In the genomic region with DNA sequence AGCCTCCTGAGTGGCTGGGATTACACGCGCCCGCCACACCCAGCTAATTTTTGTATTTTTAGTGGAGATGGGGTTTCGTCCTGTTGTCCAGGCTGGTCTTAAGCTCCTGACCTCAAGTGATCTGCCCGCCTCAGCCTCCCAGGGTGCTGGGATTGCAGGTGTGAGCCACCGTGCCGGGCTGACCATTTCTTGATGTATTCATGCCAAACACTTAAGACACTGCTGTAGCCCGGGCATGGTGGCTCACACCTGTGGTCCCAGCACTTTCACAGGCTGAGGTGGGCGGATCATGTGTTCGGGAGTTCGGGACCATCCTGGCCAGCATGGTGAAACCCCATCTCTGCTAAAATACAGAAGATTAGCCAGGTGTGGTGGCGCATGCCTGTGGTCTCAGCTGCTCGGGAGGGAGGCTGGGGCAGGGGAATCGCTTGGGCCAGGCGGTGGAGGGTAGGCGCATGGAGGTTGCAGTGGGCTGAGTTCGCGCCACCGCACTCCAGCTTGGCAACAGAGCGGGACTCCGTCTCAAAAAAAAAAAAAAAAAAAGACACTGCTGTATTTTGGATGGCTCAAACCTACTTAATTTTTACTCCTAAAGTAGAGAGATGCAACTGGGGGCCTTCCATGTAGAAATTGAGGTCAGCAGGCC, we compare ENCODE assay signal across 39 cellular contexts.
"Had no signal": no experiment of that assay in that cellular context is flagged by ENCODE, and none has a peak within 500 bp of the region (broad histone marks: within the 10 kb centered on the region; RNA-seq: fewer than 3 reads in every experiment).

No MANE protein-coding gene starts in this region.

- DNase-seq: activated effector memory CD4-positive, alpha-beta T cell treated with anti-CD3 and anti-CD28 coated beads, Interleukin-2, amount 50 U/mL, for 16 hours; activated effector memory CD4-positive, alpha-beta T cell treated with Interleukin-2 at 50 U/mL for 16 hours; activated gamma-delta T cell; activated gamma-delta T cell treated with Interleukin-2 at 50 U/mL for 16 hours; activated naive CD4-positive, alpha-beta T cell; activated naive CD4-positive, alpha-beta T cell treated with anti-CD3 and anti-CD28 coated beads for 36 hours; activated naive CD4-positive, alpha-beta T cell treated with anti-CD3 and anti-CD28 coated beads, Interleukin-2, amount 10 ng/mL, durations not matched to agents 7 days and 5 days; activated naive CD4-positive, alpha-beta T cell treated with anti-CD3 and anti-CD28 coated beads, Interleukin-2, amount 50 U/mL, for 16 hours; activated naive CD4-positive, alpha-beta T cell treated with Interleukin-2 at 50 U/mL for 16 hours; activated naive CD8-positive, alpha-beta T cell treated with anti-CD3 and anti-CD28 coated beads for 36 hours; activated naive CD8-positive, alpha-beta T cell treated with anti-CD3 and anti-CD28 coated beads, Interleukin-2, amount 10 ng/mL, durations not matched to agents 7 days and 5 days; activated naive CD8-positive, alpha-beta T cell treated with anti-CD3 and anti-CD28 coated beads, Interleukin-2, amount 50 U/mL, for 24 hours; activated T-cell treated with anti-CD3 and anti-CD28 coated beads, Interleukin-2, amount 50 U/mL, for 1 hour; activated T-cell treated with anti-CD3 and anti-CD28 coated beads, Interleukin-2, amount 50 U/mL, for 24 hours; activated T-cell treated with anti-CD3 and anti-CD28 coated beads, Interleukin-2, amount 50 U/mL, for 4 hours; activated T-cell treated with anti-CD3 and anti-CD28 coated beads, Interleukin-2, amount 50 U/mL, for 48 hours; activated T-cell treated with anti-CD3 and anti-CD28 coated beads, Interleukin-2, amount 50 U/mL, for 72 hours; adrenal gland; amniotic stem cell; amygdala; anterior cingulate cortex; body of pancreas; brain microvascular endothelial cell; caudate nucleus; central memory CD4-positive, alpha-beta T cell; cerebellar nuclear complex had no signal

- FAIRE-seq: astrocyte, bronchial epithelial cell had no signal

- H3K27ac ChIP-seq: adrenal gland, ascending aorta, body of pancreas, brain microvascular endothelial cell, breast epithelium, cardiac muscle cell had no signal

- H3K9me3 ChIP-seq: adrenal gland, ascending aorta, body of pancreas had no signal

- H3K4me1 Mint-ChIP-seq: activated naive CD4-positive, alpha-beta T cell treated with anti-CD3 and anti-CD28 coated beads, Interleukin-2, amount 10 ng/mL, durations not matched to agents 7 days and 5 days; activated naive CD4-positive, alpha-beta T cell treated with anti-CD3 and anti-CD28 coated beads, Interleukin-2, amount 50 U/mL, for 24 hours; activated naive CD8-positive, alpha-beta T cell treated with anti-CD3 and anti-CD28 coated beads for 36 hours; activated naive CD8-positive, alpha-beta T cell treated with anti-CD3 and anti-CD28 coated beads, Interleukin-2, amount 10 ng/mL, durations not matched to agents 7 days and 5 days; activated naive CD8-positive, alpha-beta T cell treated with anti-CD3 and anti-CD28 coated beads, Interleukin-2, amount 50 U/mL, for 24 hours; activated T-helper 17 cell treated with anti-CD3 and anti-CD28 coated beads, Interleukin-2, amount 50 U/mL, for 72 hours; brain; central memory CD8-positive, alpha-beta T cell had no signal

- H3K4me3 ChIP-seq: adrenal gland, ascending aorta, body of pancreas, breast epithelium, cardiac muscle cell had no signal

- H3K36me3 Mint-ChIP-seq: activated naive CD4-positive, alpha-beta T cell treated with anti-CD3 and anti-CD28 coated beads, Interleukin-2, amount 10 ng/mL, durations not matched to agents 7 days and 5 days; activated naive CD4-positive, alpha-beta T cell treated with anti-CD3 and anti-CD28 coated beads, Interleukin-2, amount 50 U/mL, for 24 hours; activated naive CD8-positive, alpha-beta T cell; activated naive CD8-positive, alpha-beta T cell treated with anti-CD3 and anti-CD28 coated beads for 36 hours; activated naive CD8-positive, alpha-beta T cell treated with anti-CD3 and anti-CD28 coated beads, Interleukin-2, amount 10 ng/mL, durations not matched to agents 7 days and 5 days had no signal

- H3K27me3 Mint-ChIP-seq: activated naive CD4-positive, alpha-beta T cell treated with anti-CD3 and anti-CD28 coated beads, Interleukin-2, amount 10 ng/mL, durations not matched to agents 7 days and 5 days; activated naive CD4-positive, alpha-beta T cell treated with anti-CD3 and anti-CD28 coated beads, Interleukin-2, amount 50 U/mL, for 24 hours; activated naive CD8-positive, alpha-beta T cell treated with anti-CD3 and anti-CD28 coated beads for 36 hours; activated naive CD8-positive, alpha-beta T cell treated with anti-CD3 and anti-CD28 coated beads, Interleukin-2, amount 50 U/mL, for 24 hours; activated T-cell treated with anti-CD3 and anti-CD28 coated beads, Interleukin-2, amount 50 U/mL, for 24 hours; central memory CD8-positive, alpha-beta T cell had no signal

- H3K9me3 Mint-ChIP-seq: activated naive CD4-positive, alpha-beta T cell treated with anti-CD3 and anti-CD28 coated beads, Interleukin-2, amount 50 U/mL, for 24 hours; activated T-cell treated with anti-CD3 and anti-CD28 coated beads, Interleukin-2, amount 50 U/mL, for 24 hours; activated T-cell treated with anti-CD3 and anti-CD28 coated beads, Interleukin-2, amount 50 U/mL, for 4 hours; activated T-helper 17 cell treated with anti-CD3 and anti-CD28 coated beads, Interleukin-2, amount 50 U/mL, for 72 hours had no signal

- H3K36me3 ChIP-seq: adrenal gland, ascending aorta, brain microvascular endothelial cell, breast epithelium, cardiac muscle cell had no signal

- H3K27ac Mint-ChIP-seq: activated naive CD4-positive, alpha-beta T cell treated with anti-CD3 and anti-CD28 coated beads for 36 hours; activated naive CD4-positive, alpha-beta T cell treated with anti-CD3 and anti-CD28 coated beads, Interleukin-2, amount 10 ng/mL, durations not matched to agents 7 days and 5 days; activated naive CD4-positive, alpha-beta T cell treated with anti-CD3 and anti-CD28 coated beads, Interleukin-2, amount 50 U/mL, for 24 hours; activated naive CD4-positive, alpha-beta T cell treated with anti-CD3 and anti-CD28 coated beads, Interleukin-2, amount 50 U/mL, for 72 hours; activated naive CD8-positive, alpha-beta T cell; activated naive CD8-positive, alpha-beta T cell treated with anti-CD3 and anti-CD28 coated beads for 36 hours; activated naive CD8-positive, alpha-beta T cell treated with anti-CD3 and anti-CD28 coated beads, Interleukin-2, amount 10 ng/mL, durations not matched to agents 7 days and 5 days; activated naive CD8-positive, alpha-beta T cell treated with anti-CD3 and anti-CD28 coated beads, Interleukin-2, amount 50 U/mL, for 24 hours; activated T-cell treated with anti-CD3 and anti-CD28 coated beads, Interleukin-2, amount 50 U/mL, for 24 hours; activated T-cell treated with anti-CD3 and anti-CD28 coated beads, Interleukin-2, amount 50 U/mL, for 72 hours; activated T-helper 1 cell treated with anti-CD3 and anti-CD28 coated beads, Interleukin-12 subunit alpha, Interleukin-12 subunit beta, Interleukin-2, Interleukin-4 antibody, amounts not matched to agents 30 ng/mL and 10 ng/mL and 1 ng/mL, durations not matched to agents 14 hours and 24 hours and 36 hours; activated T-helper 17 cell treated with anti-CD3 and anti-CD28 coated beads, Interleukin-2, amount 50 U/mL, for 72 hours; activated T-helper 2 cell treated with anti-CD3 and anti-CD28 coated beads, Interferon-gamma antibody, Interleukin-2, Interleukin-4, amounts not matched to agents 10 μg/mL and 5 μg/mL and 100 μg/mL, durations not matched to agents 14 hours and 24 hours and 36 hours; brain had no signal

- H3K4me3 Mint-ChIP-seq: activated naive CD4-positive, alpha-beta T cell treated with anti-CD3 and anti-CD28 coated beads for 36 hours; activated naive CD4-positive, alpha-beta T cell treated with anti-CD3 and anti-CD28 coated beads, Interleukin-2, amount 10 ng/mL, durations not matched to agents 7 days and 5 days; activated naive CD4-positive, alpha-beta T cell treated with anti-CD3 and anti-CD28 coated beads, Interleukin-2, amount 50 U/mL, for 24 hours; activated naive CD8-positive, alpha-beta T cell; activated naive CD8-positive, alpha-beta T cell treated with anti-CD3 and anti-CD28 coated beads for 36 hours; activated naive CD8-positive, alpha-beta T cell treated with anti-CD3 and anti-CD28 coated beads, Interleukin-2, amount 10 ng/mL, durations not matched to agents 7 days and 5 days; activated naive CD8-positive, alpha-beta T cell treated with anti-CD3 and anti-CD28 coated beads, Interleukin-2, amount 50 U/mL, for 24 hours; activated T-cell treated with anti-CD3 and anti-CD28 coated beads, Interleukin-2, amount 50 U/mL, for 24 hours; activated T-cell treated with anti-CD3 and anti-CD28 coated beads, Interleukin-2, amount 50 U/mL, for 4 hours; activated T-cell treated with anti-CD3 and anti-CD28 coated beads, Interleukin-2, amount 50 U/mL, for 72 hours; activated T-helper 1 cell treated with anti-CD3 and anti-CD28 coated beads, Interleukin-12 subunit alpha, Interleukin-12 subunit beta, Interleukin-2, Interleukin-4 antibody, amounts not matched to agents 30 ng/mL and 10 ng/mL and 1 ng/mL, durations not matched to agents 14 hours and 24 hours and 36 hours; activated T-helper 17 cell treated with anti-CD3 and anti-CD28 coated beads, Interleukin-2, amount 50 U/mL, for 72 hours; brain; central memory CD8-positive, alpha-beta T cell had no signal

- H3K27me3 ChIP-seq: adrenal gland, ascending aorta, body of pancreas, brain microvascular endothelial cell, breast epithelium, cardiac muscle cell had no signal

- H3K4me1 ChIP-seq: adrenal gland, ascending aorta, body of pancreas, breast epithelium had no signal
